In genomic region chr1:219339466-219339865, GRCh38 we compare ENCODE assay signal across 18 cellular contexts.
A peak's percentile ranks its signal among the peaks of the same experiment; 100 is the strongest.
DNase-seq lines count a peak whose midpoint lies in the region; ATAC-seq and TF ChIP-seq lines count a peak whose summit lies in the region.
"Had no signal": no experiment of that assay in that cellular context is flagged by ENCODE, and none has a peak within 500 bp of the region (broad histone marks: within the 10 kb centered on the region; RNA-seq: fewer than 3 reads in every experiment).

No MANE protein-coding gene starts in this region.

- H3K9me3 ChIP-seq in SK-N-SH (no peaks in the 10 kb centered on the region), upper lobe of right lung (no peaks in the 10 kb centered on the region)
- H3K9me3 ChIP-seq in effector memory CD4-positive, alpha-beta T cell (ENCODE audit: control insufficient read depth, low read length): no peaks in the 10 kb centered on the region

- no peaks in the 10 kb centered on the region for H3K9me2 ChIP-seq in SK-N-SH

- H3K27ac ChIP-seq in SK-N-SH (ENCODE audit: low read depth in 2 of 2, low read length in 1 of 2): peak overlapping the region; percentile 28 to 51; a peak in 3 of 4 replicates
- H3K27ac ChIP-seq in upper lobe of right lung: no peak overlapping the region
- no peak overlapping the region for H3K27ac ChIP-seq in effector memory CD4-positive, alpha-beta T cell (ENCODE audit: insufficient read depth, low read length, poor library complexity, severe bottlenecking)
- H3K27ac ChIP-seq: C4-2B had no signal

- H3K4me1 ChIP-seq in SK-N-SH (ENCODE audit: control insufficient read depth in 1 of 2, insufficient read depth in 2 of 2, low read depth in 1 of 2, low read length in 1 of 2) (peaks cover 2 to 17% of the 10 kb centered on the region in 2 experiments; a peak in 2 of 4 replicates), upper lobe of right lung (no peaks in the 10 kb centered on the region)
- H3K4me1 ChIP-seq in effector memory CD4-positive, alpha-beta T cell (ENCODE audit: control insufficient read depth, insufficient read depth, low read length, poor library complexity, severe bottlenecking): no peaks in the 10 kb centered on the region

- no peak overlapping the region for H3K9ac ChIP-seq in SK-N-SH

- WGBS in SK-N-SH (ENCODE audit: low lambda C conversion rate): 15% methylated on average over 1 of the region's 1 CpG

- no peak overlapping the region for H3K4me3 ChIP-seq in SK-N-SH (ENCODE audit: low read depth in 2 of 2, low read length in 1 of 2)
- no peak overlapping the region for H3K4me3 ChIP-seq in upper lobe of right lung
- no peak overlapping the region for H3K4me3 ChIP-seq in effector memory CD4-positive, alpha-beta T cell (ENCODE audit: insufficient read depth, low read depth, low read length, poor library complexity, severe bottlenecking)

- TF ChIP-seq CTCF in AG09319 (IDR thresholded peaks at IDR 0.05; ENCODE audit: low read depth, low read length): no peak
- TF ChIP-seq CTCF in SK-N-SH (IDR thresholded peaks at IDR 0.05): no peak
- no peak for TF ChIP-seq CTCF in upper lobe of right lung (IDR thresholded peaks at IDR 0.05)

- peaks cover 28% of the 10 kb centered on the region for H3F3A ChIP-seq in SK-N-SH (replicated peaks; ENCODE audit: insufficient read depth)

- POLR2A ChIA-PET in SK-N-SH (lab: Yijun Ruan, JAX): no interaction called here

- H4K20me1 ChIP-seq in SK-N-SH (ENCODE audit: insufficient read depth): no peaks in the 10 kb centered on the region

- no peak for ATAC-seq in activated CD8-positive, alpha-beta memory T cell treated with anti-CD3 and anti-CD28 coated beads, Interleukin-2, amount 10 ng/mL, durations not matched to agents 7 days and 5 days
- no peak for ATAC-seq in upper lobe of right lung

- H3K27me3 ChIP-seq in SK-N-SH (ENCODE audit: insufficient read depth) (no peaks in the 10 kb centered on the region), upper lobe of right lung (no peaks in the 10 kb centered on the region)
- H3K27me3 ChIP-seq in effector memory CD4-positive, alpha-beta T cell (replicated peaks; ENCODE audit: control insufficient read depth, insufficient read depth, low read length, poor library complexity, severe bottlenecking): no peaks in the 10 kb centered on the region

- TF ChIP-seq EP300 in SK-N-SH (IDR thresholded peaks at IDR 0.05; ENCODE audit: borderline replicate concordance in 1 of 2, low read depth in 1 of 2, low read length in 1 of 2): peak in 1 of 2 experiments; percentile 44; a peak in 1 of 4 replicates

- peaks cover 7% of the 10 kb centered on the region for H3K27me3 Mint-ChIP-seq in activated CD8-positive, alpha-beta memory T cell treated with anti-CD3 and anti-CD28 coated beads, Interleukin-2, amount 10 ng/mL, durations not matched to agents 7 days and 5 days

- no peaks in the 10 kb centered on the region for H3K79me2 ChIP-seq in SK-N-SH (ENCODE audit: insufficient read depth)

- H3K9me3 Mint-ChIP-seq in activated CD8-positive, alpha-beta memory T cell treated with anti-CD3 and anti-CD28 coated beads, Interleukin-2, amount 10 ng/mL, durations not matched to agents 7 days and 5 days (ENCODE audit: low read depth): no peaks in the 10 kb centered on the region
- H3K9me3 Mint-ChIP-seq: H9 had no signal

- CTCF ChIA-PET in SK-N-SH (lab: Yijun Ruan, JAX): interaction anchor here (0.7 kb wide), 1 partner anchor 1010 kb away, joined by 3 read pairs; no protein-coding TSS in a partner anchor
- CTCF ChIA-PET in activated CD8-positive, alpha-beta memory T cell treated with anti-CD3 and anti-CD28 coated beads, Interleukin-2, amount 10 ng/mL, durations not matched to agents 7 days and 5 days (lab: Charles Lee): no interaction called here

- no peak for TF ChIP-seq RAD21 in SK-N-SH (IDR thresholded peaks at IDR 0.05; ENCODE audit: low read length)

- peak; percentile 70 for DNase-seq in AG09319 (ENCODE audit: extremely low read depth, low read depth)
- DNase-seq in SK-N-SH: no peak
- peak; percentile 94 for DNase-seq in fibroblast of gingiva (ENCODE audit: low read depth)
- DNase-seq in myocyte (ENCODE audit: low read depth): peak; percentile 16
- no peak for DNase-seq in activated CD8-positive, alpha-beta memory T cell treated with anti-CD3 and anti-CD28 coated beads, Interleukin-2, amount 10 ng/mL, durations not matched to agents 7 days and 5 days
- no peak for DNase-seq in upper lobe of right lung
- no peak for DNase-seq in effector memory CD4-positive, alpha-beta T cell
- DNase-seq in stimulated activated CD4-positive, alpha-beta T cell treated with anti-CD3 and anti-CD28 coated beads, Interleukin-4, amount 100 ng/mL, for 4 hours: no peak
- DNase-seq: DMS153, EL, H9, NCI-H1105 treated with DMSO at 0.1 percent for 48 hours, NCI-H1694 treated with DMSO at 0.1 percent for 48 hours, NCI-H2107, NCI-H345, NCI-H526 treated with DMSO at 0.1 percent for 48 hours, SHP77 had no signal

- no peak overlapping the region for H3K4me2 ChIP-seq in SK-N-SH

- H3K4me1 Mint-ChIP-seq in activated CD8-positive, alpha-beta memory T cell treated with anti-CD3 and anti-CD28 coated beads, Interleukin-2, amount 10 ng/mL, durations not matched to agents 7 days and 5 days: no peaks in the 10 kb centered on the region

- no peak overlapping the region for H3K27ac Mint-ChIP-seq in activated CD8-positive, alpha-beta memory T cell treated with anti-CD3 and anti-CD28 coated beads, Interleukin-2, amount 10 ng/mL, durations not matched to agents 7 days and 5 days
- H3K27ac Mint-ChIP-seq: H9 had no signal

- H3K36me3 Mint-ChIP-seq in activated CD8-positive, alpha-beta memory T cell treated with anti-CD3 and anti-CD28 coated beads, Interleukin-2, amount 10 ng/mL, durations not matched to agents 7 days and 5 days: no peaks in the 10 kb centered on the region

- intact Hi-C loops in upper lobe of right lung (cut with DNase I): no loop called here

- H3K36me3 ChIP-seq in SK-N-SH (replicated peaks in 1 of 2; ENCODE audit: control insufficient read depth in 1 of 2, insufficient read depth in 2 of 2, low read length in 1 of 2): no peaks in the 10 kb centered on the region
- H3K36me3 ChIP-seq in upper lobe of right lung: no peaks in the 10 kb centered on the region
- H3K36me3 ChIP-seq in effector memory CD4-positive, alpha-beta T cell (ENCODE audit: control insufficient read depth, insufficient read depth, low read length): no peaks in the 10 kb centered on the region

- peak overlapping the region; percentile 45; the same call in 1 of the 2 replicates for H2AFZ ChIP-seq in SK-N-SH (ENCODE audit: low read depth)

- H3K4me3 Mint-ChIP-seq in activated CD8-positive, alpha-beta memory T cell treated with anti-CD3 and anti-CD28 coated beads, Interleukin-2, amount 10 ng/mL, durations not matched to agents 7 days and 5 days: no peak overlapping the region
- H3K4me3 Mint-ChIP-seq: H9 had no signal

TF ChIP-seq in SK-N-SH, 30 proteins besides CTCF, POLR2A, EP300 and RAD21 (continues in another document):
- TF ChIP-seq EZH2phosphoT487 (IDR thresholded peaks at IDR 0.05; ENCODE audit: borderline replicate concordance, low read depth) (no peak), MXI1 (IDR thresholded peaks at IDR 0.05; ENCODE audit: low read depth, low read length) (no peak), ELF1 (IDR thresholded peaks at IDR 0.05) (no peak), FOSL2 (IDR thresholded peaks at IDR 0.05; ENCODE audit: borderline replicate concordance, low read depth) (peak; percentile 57; the same call in 1 of the 2 replicates), NRF1 (IDR thresholded peaks at IDR 0.05; ENCODE audit: low read depth, low read length) (no peak), POLR2AphosphoS5 (IDR thresholded peaks at IDR 0.05; ENCODE audit: low read depth, low read length) (no peak), MAX (IDR thresholded peaks at IDR 0.05; ENCODE audit: low read depth) (no peak), JUND (IDR thresholded peaks at IDR 0.05) (peak; percentile 53; the same call in 1 of the 2 replicates), NFIC (IDR thresholded peaks at IDR 0.05; ENCODE audit: borderline replicate concordance) (peak; percentile 64; the same call in 1 of the 2 replicates), RXRA (IDR thresholded peaks at IDR 0.05; ENCODE audit: borderline replicate concordance, low read depth) (no peak), TAF1 (IDR thresholded peaks at IDR 0.05; ENCODE audit: borderline replicate concordance, low read depth, low read length) (no peak), SMC3 (IDR thresholded peaks at IDR 0.05; ENCODE audit: low read depth, low read length) (no peak), TEAD4 (IDR thresholded peaks at IDR 0.05; ENCODE audit: borderline replicate concordance, insufficient read depth) (no peak), SIN3A (IDR thresholded peaks at IDR 0.05; ENCODE audit: borderline replicate concordance, low read depth, low read length) (no peak)
- TF ChIP-seq, protein P1, sequence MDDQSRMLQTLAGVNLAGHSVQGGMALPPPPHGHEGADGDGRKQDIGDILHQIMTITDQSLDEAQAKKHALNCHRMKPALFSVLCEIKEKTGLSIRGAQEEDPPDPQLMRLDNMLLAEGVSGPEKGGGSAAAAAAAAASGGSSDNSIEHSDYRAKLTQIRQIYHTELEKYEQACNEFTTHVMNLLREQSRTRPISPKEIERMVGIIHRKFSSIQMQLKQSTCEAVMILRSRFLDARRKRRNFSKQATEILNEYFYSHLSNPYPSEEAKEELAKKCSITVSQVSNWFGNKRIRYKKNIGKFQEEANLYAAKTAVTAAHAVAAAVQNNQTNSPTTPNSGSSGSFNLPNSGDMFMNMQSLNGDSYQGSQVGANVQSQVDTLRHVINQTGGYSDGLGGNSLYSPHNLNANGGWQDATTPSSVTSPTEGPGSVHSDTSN (IDR thresholded peaks at IDR 0.05): no peak
- TF ChIP-seq, protein P2, sequence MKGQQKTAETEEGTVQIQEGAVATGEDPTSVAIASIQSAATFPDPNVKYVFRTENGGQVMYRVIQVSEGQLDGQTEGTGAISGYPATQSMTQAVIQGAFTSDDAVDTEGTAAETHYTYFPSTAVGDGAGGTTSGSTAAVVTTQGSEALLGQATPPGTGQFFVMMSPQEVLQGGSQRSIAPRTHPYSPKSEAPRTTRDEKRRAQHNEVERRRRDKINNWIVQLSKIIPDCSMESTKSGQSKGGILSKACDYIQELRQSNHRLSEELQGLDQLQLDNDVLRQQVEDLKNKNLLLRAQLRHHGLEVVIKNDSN (IDR thresholded peaks at IDR 0.05; ENCODE audit: borderline replicate concordance, low read depth): no peak

Comparison
In these comparisons a context has a peak if more than half of its experiments do, and no peak if none do; other contexts are left out.
1. DNase-seq: peak in AG09319 (single experiment), fibroblast of gingiva (single experiment) and myocyte (single experiment); none in SK-N-SH (single experiment), activated CD8-positive, alpha-beta memory T cell treated with anti-CD3 and anti-CD28 coated beads, Interleukin-2, amount 10 ng/mL, durations not matched to agents 7 days and 5 days (single experiment), upper lobe of right lung (single experiment), effector memory CD4-positive, alpha-beta T cell (0 of 3) and stimulated activated CD4-positive, alpha-beta T cell treated with anti-CD3 and anti-CD28 coated beads, Interleukin-4, amount 100 ng/mL, for 4 hours (0 of 2).
2. H3K27ac ChIP-seq: peak in SK-N-SH (2 of 2); none in upper lobe of right lung (single experiment) and effector memory CD4-positive, alpha-beta T cell (single experiment).